ENCODE assay signal across 24 cellular contexts in the genomic region with DNA sequence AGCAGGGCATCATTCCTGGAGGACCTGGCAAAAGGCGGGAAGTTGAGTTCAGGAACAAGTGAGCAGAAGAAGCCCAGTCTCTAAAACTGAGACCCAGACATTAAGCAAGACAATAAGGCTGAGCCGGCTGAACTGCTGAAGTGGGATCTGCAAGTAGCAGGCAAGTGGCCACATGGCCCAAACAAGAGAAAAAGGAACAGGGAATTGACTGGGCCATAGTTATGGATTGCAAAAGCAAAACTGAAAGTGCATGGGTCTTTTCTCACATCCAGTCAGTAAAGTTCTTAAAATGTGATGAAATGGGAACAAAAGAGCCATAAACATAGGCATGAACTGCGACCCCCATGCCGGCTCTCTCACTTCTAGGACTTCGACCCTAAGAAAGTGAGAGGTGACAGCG.
"Had no signal": no experiment of that assay in that cellular context is flagged by ENCODE, and none has a peak within 500 bp of the region (broad histone marks: within the 10 kb centered on the region; RNA-seq: fewer than 3 reads in every experiment).

No MANE protein-coding gene starts in this region.

- H3K4me1 ChIP-seq: breast epithelium, colonic mucosa, esophagus muscularis mucosa, gastroesophageal sphincter, heart left ventricle had no signal

- H3K4me1 Mint-ChIP-seq: activated B cell treated with CpG ODN at 0.5 μM for 24 hours; activated CD4-positive, alpha-beta T cell treated with anti-CD3 and anti-CD28 coated beads for 36 hours; activated naive CD8-positive, alpha-beta T cell treated with anti-CD3 and anti-CD28 coated beads for 36 hours; naive B cell had no signal

- H3K27me3 ChIP-seq: breast epithelium, colonic mucosa, esophagus muscularis mucosa, gastroesophageal sphincter, heart left ventricle had no signal

- DNase-seq: activated B cell treated with CpG ODN at 0.5 μM for 24 hours; activated CD4-positive, alpha-beta T cell treated with anti-CD3 and anti-CD28 coated beads for 36 hours; activated CD4-positive, alpha-beta T cell treated with anti-CD3 and anti-CD28 coated beads, Interleukin-2, amount 50 U/mL, for 48 hours; activated CD8-positive, alpha-beta memory T cell treated with anti-CD3 and anti-CD28 coated beads, Interleukin-2, amount 50 U/mL, for 48 hours; activated naive CD4-positive, alpha-beta T cell; activated naive CD8-positive, alpha-beta T cell treated with anti-CD3 and anti-CD28 coated beads for 36 hours; activated T-cell treated with anti-CD3 and anti-CD28 coated beads, Interleukin-2, amount 50 U/mL, for 4 hours; colonic mucosa; heart left ventricle; islet precursor cell; left cardiac atrium; naive B cell; retina; stimulated activated CD4-positive, alpha-beta T cell treated with anti-CD3 and anti-CD28 coated beads, Interleukin-2, amount 100 ng/mL, for 48 hours; stimulated activated naive CD4-positive, alpha-beta T cell; T1000 had no signal

- H3K4me3 Mint-ChIP-seq: activated B cell treated with CpG ODN at 0.5 μM for 24 hours; activated CD4-positive, alpha-beta T cell treated with anti-CD3 and anti-CD28 coated beads for 36 hours; activated naive CD8-positive, alpha-beta T cell treated with anti-CD3 and anti-CD28 coated beads for 36 hours; activated T-cell treated with anti-CD3 and anti-CD28 coated beads, Interleukin-2, amount 50 U/mL, for 4 hours; T-helper 1 cell treated with Interleukin-12 subunit alpha and Interleukin-12 subunit beta and Interleukin-4 antibody, amounts not matched to agents 30 μg/mL and 1 μg/mL, for 36 hours; type B pancreatic cell had no signal

- H3K4me3 ChIP-seq: breast epithelium, colonic mucosa, esophagus muscularis mucosa, gastroesophageal sphincter, heart left ventricle, thoracic aorta had no signal

- H3K27ac Mint-ChIP-seq: activated B cell treated with CpG ODN at 0.5 μM for 24 hours; activated CD4-positive, alpha-beta T cell treated with anti-CD3 and anti-CD28 coated beads for 36 hours; activated naive CD8-positive, alpha-beta T cell treated with anti-CD3 and anti-CD28 coated beads for 36 hours; activated T-helper 2 cell treated with anti-CD3 and anti-CD28 coated beads, Interferon-gamma antibody, Interleukin-2, Interleukin-4, amounts not matched to agents 10 μg/mL and 5 μg/mL and 100 μg/mL, durations not matched to agents 14 hours and 24 hours and 36 hours; naive B cell; progenitor cell of endocrine pancreas; T-helper 1 cell treated with Interleukin-12 subunit alpha and Interleukin-12 subunit beta and Interleukin-4 antibody, amounts not matched to agents 30 μg/mL and 1 μg/mL, for 36 hours; type B pancreatic cell had no signal

- H3K36me3 ChIP-seq: breast epithelium, colonic mucosa, esophagus muscularis mucosa, gastroesophageal sphincter, heart left ventricle, thoracic aorta had no signal

- H3K36me3 Mint-ChIP-seq: activated naive CD8-positive, alpha-beta T cell treated with anti-CD3 and anti-CD28 coated beads for 36 hours; naive B cell; type B pancreatic cell had no signal

- ATAC-seq: activated CD4-positive, alpha-beta T cell treated with anti-CD3 and anti-CD28 coated beads for 36 hours; activated T-cell treated with anti-CD3 and anti-CD28 coated beads, Interleukin-2, amount 50 U/mL, for 4 hours; gastroesophageal sphincter; heart left ventricle; left cardiac atrium had no signal

- H3K27me3 Mint-ChIP-seq: activated naive CD8-positive, alpha-beta T cell treated with anti-CD3 and anti-CD28 coated beads for 36 hours; progenitor cell of endocrine pancreas; type B pancreatic cell had no signal

- H3K9me3 Mint-ChIP-seq: activated B cell treated with CpG ODN at 0.5 μM for 24 hours; activated naive CD8-positive, alpha-beta T cell treated with anti-CD3 and anti-CD28 coated beads for 36 hours; activated T-cell treated with anti-CD3 and anti-CD28 coated beads, Interleukin-2, amount 50 U/mL, for 4 hours; activated T-helper 2 cell treated with anti-CD3 and anti-CD28 coated beads, Interferon-gamma antibody, Interleukin-2, Interleukin-4, amounts not matched to agents 10 μg/mL and 5 μg/mL and 100 μg/mL, durations not matched to agents 14 hours and 24 hours and 36 hours; T-helper 1 cell treated with Interleukin-12 subunit alpha and Interleukin-12 subunit beta and Interleukin-4 antibody, amounts not matched to agents 30 μg/mL and 1 μg/mL, for 36 hours; type B pancreatic cell had no signal

- H3K9me3 ChIP-seq: breast epithelium, colonic mucosa, esophagus muscularis mucosa, gastroesophageal sphincter, heart left ventricle, thoracic aorta had no signal

- H3K27ac ChIP-seq: breast epithelium, colonic mucosa, esophagus muscularis mucosa, gastroesophageal sphincter, heart left ventricle, thoracic aorta had no signal
